ENCODE assay signal across 7 cellular contexts in the genomic region with DNA sequence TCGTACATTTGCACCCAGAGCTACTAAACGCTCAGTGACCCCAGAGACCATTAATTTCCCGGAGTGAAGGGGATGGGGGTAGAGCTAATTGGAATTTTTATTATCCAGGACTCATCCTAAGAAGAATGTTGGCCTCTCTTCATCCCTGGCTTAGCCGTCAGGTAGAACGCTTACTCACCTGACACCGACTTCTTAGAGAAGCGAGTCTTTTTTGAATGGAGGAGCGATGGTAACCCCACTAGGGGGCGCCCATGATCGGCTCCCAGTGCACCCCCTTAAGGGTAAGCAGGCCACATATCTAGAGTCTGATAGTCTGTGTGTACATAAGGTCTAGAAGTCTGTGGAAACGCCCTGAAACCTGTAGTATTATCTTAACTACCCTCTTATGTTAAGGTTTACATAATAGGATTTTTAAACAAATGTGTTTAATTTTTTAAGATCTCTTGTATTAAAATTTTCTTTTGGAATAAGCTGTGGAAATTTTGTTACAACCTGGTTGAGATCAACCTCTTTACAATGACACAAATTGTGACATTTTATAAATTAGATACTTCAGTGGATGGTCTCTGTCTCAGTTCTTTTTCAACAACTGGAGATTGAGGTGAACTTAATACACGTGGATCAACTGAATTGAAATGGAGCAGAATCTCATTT.
DNase-seq lines count a peak whose midpoint lies in the region; ATAC-seq, FAIRE-seq and TF ChIP-seq lines count a peak whose summit lies in the region.

No MANE protein-coding gene starts in this region.

- no peak overlapping the region for H2BK5ac ChIP-seq in H1 (ENCODE audit: low read depth, low read length)

- peak overlapping the region; percentile 32; the same call in 1 of the 2 replicates for H2BK20ac ChIP-seq in H1 (ENCODE audit: low read length)

- DNase-seq in GM12865 (ENCODE audit: low read depth) = peak; percentile 37
- peak; percentile 14 to 72 for DNase-seq in NCI-H524 (lab: John Stamatoyannopoulos, UW)
- DNase-seq in activated CD4-positive, alpha-beta T cell treated with anti-CD3 and anti-CD28 coated beads, Interleukin-2, amount 50 U/mL, for 1 hour = peak; percentile 43
- DNase-seq in H1 (ENCODE audit: low read depth in 1 of 2, low spot score in 2 of 2) = peak; percentile 47 to 88
- peak; percentile 36 for DNase-seq in mucosa of gallbladder (ENCODE audit: low spot score)
- peak; percentile 52 for DNase-seq in stimulated activated naive CD4-positive, alpha-beta T cell treated with Interleukin-2 at 50 U/mL for 16 hours (lab: John Stamatoyannopoulos, UW)

- no peak overlapping the region for H3K27ac ChIP-seq in H1 (ENCODE audit: low read depth, low read length)

- H3K4me3 ChIP-seq in GM12865 (ENCODE audit: low read depth, low read length) = no peak overlapping the region
- no peak overlapping the region for H3K4me3 ChIP-seq in H1 (ENCODE audit: extremely low read depth in 1 of 4, insufficient read depth in 2 of 4, low read depth in 3 of 4, low read length in 4 of 4)

- H4K5ac ChIP-seq in H1 (ENCODE audit: insufficient read length, low read depth, low read length) = no peak overlapping the region

- H3K18ac ChIP-seq in H1 (ENCODE audit: extremely low read depth, low read length) = peak overlapping the region; percentile 13; the same call in 1 of the 2 replicates

- H3K14ac ChIP-seq in H1 (ENCODE audit: insufficient read length) = no peak overlapping the region

- H2BK15ac ChIP-seq in H1 (ENCODE audit: low read length) = no peak overlapping the region

- no peak overlapping the region for H3K23ac ChIP-seq in H1 (ENCODE audit: insufficient read length)

- no peaks in the 10 kb centered on the region for H3K79me2 ChIP-seq in H1 (ENCODE audit: control insufficient read depth in 1 of 2, insufficient read depth in 2 of 2, low read length in 2 of 2)

- no peak overlapping the region for H3K4me2 ChIP-seq in H1 (ENCODE audit: insufficient read depth in 1 of 2, low read depth in 2 of 2, low read length in 2 of 2)

- no peak overlapping the region for H3K4ac ChIP-seq in H1 (replicated peaks; ENCODE audit: insufficient read length, low read depth, low read length)

- no peak overlapping the region for H4K91ac ChIP-seq in H1 (replicated peaks; ENCODE audit: insufficient read length, low read length)

- TF ChIP-seq EP300 in H1 (IDR thresholded peaks at IDR 0.05; ENCODE audit: borderline replicate concordance in 1 of 2, low read depth in 2 of 2, low read length in 2 of 2) = no peak

- no peak overlapping the region for H2BK12ac ChIP-seq in H1 (ENCODE audit: low read depth, low read length)

- TF ChIP-seq RAD21 in H1 (IDR thresholded peaks at IDR 0.05 in 1 of 2, conservative IDR thresholded peaks at IDR 0.05 in 1 of 2; ENCODE audit: low read depth in 2 of 2, low read length in 2 of 2) = peak; percentile 84 to 90

- no peak overlapping the region for H2BK120ac ChIP-seq in H1 (replicated peaks; ENCODE audit: low read depth, low read length)

- H3K79me1 ChIP-seq in H1 (ENCODE audit: low read depth, low read length) = no peaks in the 10 kb centered on the region

- H2AFZ ChIP-seq in H1 (ENCODE audit: low read length) = no peak overlapping the region

- H3K36me3 ChIP-seq in H1 (ENCODE audit: control insufficient read depth in 2 of 4, insufficient read depth in 4 of 4, low read length in 3 of 4) = no peaks in the 10 kb centered on the region

- H3K23me2 ChIP-seq in H1 (ENCODE audit: low read depth, low read length) = no peaks in the 10 kb centered on the region

- H4K20me1 ChIP-seq in H1 (replicated peaks in 1 of 2; ENCODE audit: control insufficient read depth in 1 of 2, insufficient read depth in 2 of 2, low read length in 2 of 2) = no peaks in the 10 kb centered on the region

- no peaks in the 10 kb centered on the region for H3K27me3 ChIP-seq in H1 (replicated peaks in 1 of 4; ENCODE audit: control insufficient read depth in 3 of 4, extremely low read depth in 1 of 4, insufficient read depth in 3 of 4, low read length in 3 of 4)

- H3K9me3 ChIP-seq in H1 (ENCODE audit: insufficient read depth in 2 of 2, low read depth in 1 of 2, low read length in 1 of 2) = no peaks in the 10 kb centered on the region

- TF ChIP-seq CTCF in GM12865 (IDR thresholded peaks at IDR 0.05; ENCODE audit: insufficient read depth, low read depth, low read length, missing control alignments) (peak; percentile 41), H1 (IDR thresholded peaks at IDR 0.05; ENCODE audit: control extremely low read depth in 1 of 3, insufficient read depth in 1 of 3, low read depth in 1 of 3, low read length in 3 of 3) (peak; percentile 67 to 80 (median 72))

- WGBS in H1 (ENCODE audit: extremely low coverage in 1 of 2, insufficient coverage in 1 of 2, insufficient read length in 1 of 2, insufficient replicate concordance in 2 of 2, low coverage in 1 of 2, low lambda C conversion rate in 2 of 2, missing lambda C conversion rate in 1 of 2), 2 experiments = 46% methylated on average over 12 of the region's 12 CpGs; no CpG with 5 or more reads in 1 of the 2 experiments

- H3K56ac ChIP-seq in H1 (replicated peaks; ENCODE audit: insufficient read length, low read depth, low read length) = no peak overlapping the region

- CTCF ChIA-PET in H1 (lab: Charles Lee; ENCODE audit: partially characterized antibody) = interaction anchor here (0.6 to 2.9 kb wide), 35 partner anchors 12 to 325 kb away, joined by 3 to 15 read pairs (median 4); no protein-coding TSS in a partner anchor

- TF ChIP-seq POLR2A in H1 (IDR thresholded peaks at IDR 0.05; ENCODE audit: control extremely low read depth in 1 of 2, low read depth in 2 of 2, low read length in 2 of 2) = no peak

- no peak overlapping the region for H2AK5ac ChIP-seq in H1 (ENCODE audit: low read depth, low read length)

- POLR2A ChIA-PET in H1 (lab: Charles Lee; ENCODE audit: partially characterized antibody) = no interaction called here

- H3K9ac ChIP-seq in H1 (replicated peaks in 1 of 4; ENCODE audit: extremely low read depth in 1 of 4, low read depth in 3 of 4, low read length in 3 of 4) = no peak overlapping the region

- no peak for ATAC-seq in GM21423 (IDR thresholded peaks at IDR 0.05; ENCODE audit: unreplicated experiment)

- FAIRE-seq in H1 (lab: Jason Lieb, UNC) = no peak

- no peak overlapping the region for H4K8ac ChIP-seq in H1 (ENCODE audit: extremely low read depth, insufficient read depth, low read length)

- H3K4me1 ChIP-seq in H1 (replicated peaks in 1 of 4; ENCODE audit: control insufficient read depth in 3 of 4, insufficient read depth in 4 of 4, low read length in 3 of 4) = no peaks in the 10 kb centered on the region

TF ChIP-seq in H1, 55 proteins besides CTCF, POLR2A, EP300 and RAD21:
- TF ChIP-seq BRCA1 (IDR thresholded peaks at IDR 0.05; ENCODE audit: low read depth, low read length) (no peak), SIX5 (IDR thresholded peaks at IDR 0.05; ENCODE audit: low read depth, low read length) (no peak)
- TF ChIP-seq, protein P1, sequence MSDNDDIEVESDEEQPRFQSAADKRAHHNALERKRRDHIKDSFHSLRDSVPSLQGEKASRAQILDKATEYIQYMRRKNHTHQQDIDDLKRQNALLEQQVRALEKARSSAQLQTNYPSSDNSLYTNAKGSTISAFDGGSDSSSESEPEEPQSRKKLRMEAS (IDR thresholded peaks at IDR 0.05) = no peak
